Comparison of ENCODE assay signal across 22 cellular contexts in genomic region chr5:143152445-143152844, GRCh38.
DNase-seq lines count a peak whose midpoint lies in the region; ATAC-seq, FAIRE-seq and TF ChIP-seq lines count a peak whose summit lies in the region.
"Had no signal": no experiment of that assay in that cellular context is flagged by ENCODE, and none has a peak within 500 bp of the region (broad histone marks: within the 10 kb centered on the region; RNA-seq: fewer than 3 reads in every experiment).

No MANE protein-coding gene starts in this region.

- H4K8ac ChIP-seq in neuronal stem cell (ENCODE audit: low read depth, low read length) = no peak overlapping the region

- no peak overlapping the region for H2BK15ac ChIP-seq in neuronal stem cell (ENCODE audit: low read length)

- no CpG with 5 or more reads among the region's 2 CpGs for WGBS in neuronal stem cell (ENCODE audit: extremely low coverage in 2 of 2, insufficient read length in 2 of 2, insufficient replicate concordance in 1 of 2), 2 donors
- 100% methylated on average over 2 of the region's 2 CpGs for WGBS in smooth muscle cell (ENCODE audit: low lambda C conversion rate)

- H3K9ac ChIP-seq in KMS-11 = no peak overlapping the region
- no peak overlapping the region for H3K9ac ChIP-seq in neuronal stem cell (ENCODE audit: low read depth, low read length, poor library complexity)
- no peak overlapping the region for H3K9ac ChIP-seq in smooth muscle cell (ENCODE audit: low read depth)
- H3K9ac ChIP-seq: SK-N-SH had no signal

- H3K36me3 Mint-ChIP-seq in chondrocyte (ENCODE audit: low read depth) = peaks cover 1% of the 10 kb centered on the region
- peaks cover 23% of the 10 kb centered on the region for H3K36me3 Mint-ChIP-seq in activated CD8-positive, alpha-beta memory T cell treated with anti-CD3 and anti-CD28 coated beads, Interleukin-2, amount 10 ng/mL, durations not matched to agents 7 days and 5 days

- no peak overlapping the region for H4K91ac ChIP-seq in neuronal stem cell (ENCODE audit: low read depth, low read length, poor library complexity)

- H3K4me3 ChIP-seq in KMS-11 (IDR thresholded peaks at IDR 0.05; ENCODE audit: insufficient read depth, low read depth, low read length) = no peak overlapping the region
- H3K4me3 ChIP-seq in neuronal stem cell (ENCODE audit: low read length in 2 of 2) = no peak overlapping the region
- no peak overlapping the region for H3K4me3 ChIP-seq in smooth muscle cell
- H3K4me3 ChIP-seq: GM23248 had no signal

- no peak for FAIRE-seq in D721Med (lab: Jason Lieb, UNC)
- FAIRE-seq: RCC 7860 had no signal

- H3K18ac ChIP-seq in neuronal stem cell (ENCODE audit: low read length) = no peak overlapping the region

- no peak overlapping the region for H3K14ac ChIP-seq in neuronal stem cell (ENCODE audit: low read length)

- H3K27me3 ChIP-seq in KMS-11 (ENCODE audit: insufficient read depth, low read depth) (no peaks in the 10 kb centered on the region), neuronal stem cell (ENCODE audit: control insufficient read depth in 3 of 3, insufficient read depth in 3 of 3, low read depth in 1 of 3, low read length in 3 of 3) (no peaks in the 10 kb centered on the region), smooth muscle cell (ENCODE audit: low read depth) (no peaks in the 10 kb centered on the region)

- no peaks in the 10 kb centered on the region for H3K79me1 ChIP-seq in neuronal stem cell (ENCODE audit: low read depth, low read length)

- H3K4me1 ChIP-seq in KMS-11 (ENCODE audit: low read depth, poor library complexity, severe bottlenecking) (peaks cover 37% of the 10 kb centered on the region), neuronal stem cell (ENCODE audit: control insufficient read depth in 2 of 2, insufficient read depth in 1 of 2, low read depth in 1 of 2, low read length in 2 of 2) (peaks cover 0 to 6% of the 10 kb centered on the region in 2 donors), smooth muscle cell (ENCODE audit: low read depth) (peaks cover 26% of the 10 kb centered on the region)

- H3K9me3 Mint-ChIP-seq in chondrocyte (ENCODE audit: low read depth) = no peaks in the 10 kb centered on the region
- H3K9me3 Mint-ChIP-seq in activated CD8-positive, alpha-beta memory T cell treated with anti-CD3 and anti-CD28 coated beads, Interleukin-2, amount 10 ng/mL, durations not matched to agents 7 days and 5 days (ENCODE audit: low read depth) = no peaks in the 10 kb centered on the region

- no peaks in the 10 kb centered on the region for H3K27me3 Mint-ChIP-seq in chondrocyte (ENCODE audit: low read depth)
- H3K27me3 Mint-ChIP-seq in activated CD8-positive, alpha-beta memory T cell treated with anti-CD3 and anti-CD28 coated beads, Interleukin-2, amount 10 ng/mL, durations not matched to agents 7 days and 5 days = no peaks in the 10 kb centered on the region

- H4K20me1 ChIP-seq in KMS-11 (ENCODE audit: insufficient read depth) (no peaks in the 10 kb centered on the region), smooth muscle cell (ENCODE audit: low read depth) (no peaks in the 10 kb centered on the region)

- no peak for TF ChIP-seq CTCF in KMS-11 (conservative IDR thresholded peaks at IDR 0.05; ENCODE audit: low read depth, low read length)
- TF ChIP-seq CTCF in chondrocyte (IDR thresholded peaks at IDR 0.05) = no peak
- TF ChIP-seq CTCF in smooth muscle cell (IDR thresholded peaks at IDR 0.05; ENCODE audit: borderline replicate concordance, insufficient read depth, poor library complexity, severe bottlenecking) = no peak
- TF ChIP-seq CTCF in D721Med (IDR thresholded peaks at IDR 0.05; ENCODE audit: insufficient read depth, missing control alignments) = no peak

- no peak overlapping the region for H3K4me3 Mint-ChIP-seq in chondrocyte (ENCODE audit: unreplicated experiment)
- no peak overlapping the region for H3K4me3 Mint-ChIP-seq in activated CD8-positive, alpha-beta memory T cell treated with anti-CD3 and anti-CD28 coated beads, Interleukin-2, amount 10 ng/mL, durations not matched to agents 7 days and 5 days

- CTCF ChIA-PET in activated CD8-positive, alpha-beta memory T cell treated with anti-CD3 and anti-CD28 coated beads, Interleukin-2, amount 10 ng/mL, durations not matched to agents 7 days and 5 days (lab: Charles Lee) = no interaction called here

- H3K4ac ChIP-seq in neuronal stem cell (ENCODE audit: low read length) = no peak overlapping the region

- H2AFZ ChIP-seq in KMS-11 (ENCODE audit: low read depth) = no peak overlapping the region
- H2AFZ ChIP-seq in neuronal stem cell (ENCODE audit: low read length) = peak overlapping the region; percentile 12
- H2AFZ ChIP-seq in smooth muscle cell (ENCODE audit: low read depth) = no peak overlapping the region

- H3K23ac ChIP-seq in neuronal stem cell (ENCODE audit: low read depth, low read length, poor library complexity) = no peak overlapping the region

- H3K9me3 ChIP-seq in neuronal stem cell (replicated peaks in 1 of 2; ENCODE audit: control insufficient read depth in 2 of 2, insufficient read depth in 1 of 2, low read depth in 1 of 2, low read length in 2 of 2) (no peaks in the 10 kb centered on the region), smooth muscle cell (replicated peaks; ENCODE audit: low read depth) (no peaks in the 10 kb centered on the region)
- H3K9me3 ChIP-seq: SK-N-SH had no signal

- H3F3A ChIP-seq in smooth muscle cell (ENCODE audit: low read depth) = peaks cover 36% of the 10 kb centered on the region

- H2BK5ac ChIP-seq in neuronal stem cell (ENCODE audit: low read length) = no peak overlapping the region

- H3K4me2 ChIP-seq in KMS-11 (peak overlapping the region; percentile 3; the same call in 1 of the 2 replicates), neuronal stem cell (ENCODE audit: insufficient read depth, low read length, poor library complexity, severe bottlenecking) (no peak overlapping the region), smooth muscle cell (no peak overlapping the region)
- H3K4me2 ChIP-seq: SK-N-SH had no signal

- no peak overlapping the region for H2BK12ac ChIP-seq in neuronal stem cell (ENCODE audit: low read length)

- no peak for ATAC-seq in activated CD8-positive, alpha-beta memory T cell treated with anti-CD3 and anti-CD28 coated beads, Interleukin-2, amount 10 ng/mL, durations not matched to agents 7 days and 5 days
- ATAC-seq in HG02678 (IDR thresholded peaks at IDR 0.05; ENCODE audit: unreplicated experiment) = no peak

- no peak overlapping the region for H2BK120ac ChIP-seq in neuronal stem cell (ENCODE audit: low read depth, low read length)

- H3K36me3 ChIP-seq in KMS-11 (ENCODE audit: insufficient read depth) (no peaks in the 10 kb centered on the region), neuronal stem cell (replicated peaks in 1 of 2; ENCODE audit: control insufficient read depth in 2 of 2, insufficient read depth in 2 of 2, low read length in 2 of 2) (no peaks in the 10 kb centered on the region), smooth muscle cell (ENCODE audit: low read depth) (no peaks in the 10 kb centered on the region)

- H2AK5ac ChIP-seq in neuronal stem cell (ENCODE audit: low read depth, low read length) = no peak overlapping the region

- peak overlapping the region; percentile 99 for H3K27ac Mint-ChIP-seq in chondrocyte (ENCODE audit: unreplicated experiment)
- H3K27ac Mint-ChIP-seq in activated CD8-positive, alpha-beta memory T cell treated with anti-CD3 and anti-CD28 coated beads, Interleukin-2, amount 10 ng/mL, durations not matched to agents 7 days and 5 days = no peak overlapping the region

- DNase-seq in chondrocyte (ENCODE audit: low spot score) (no peak), neuronal stem cell (ENCODE audit: low spot score) (no peak), smooth muscle cell (lab: John Stamatoyannopoulos, UW; ENCODE audit: unreplicated experiment) (no peak), dermis blood vessel endothelial cell (no peak), D721Med (ENCODE audit: insufficient read length, low spot score) (no peak)
- DNase-seq in activated CD8-positive, alpha-beta memory T cell treated with anti-CD3 and anti-CD28 coated beads, Interleukin-2, amount 10 ng/mL, durations not matched to agents 7 days and 5 days = no peak
- DNase-seq: 8988T, ACHN, Calu3, GM23248, H7, NCI-H1092, NCI-H1436, NCI-H187 treated with DMSO at 0.1 percent for 48 hours, NCI-H2107, NCI-H524, NCI-H774, SIG-M5, SK-N-SH had no signal

- H3K27ac ChIP-seq in KMS-11 = no peak overlapping the region
- no peak overlapping the region for H3K27ac ChIP-seq in neuronal stem cell (replicated peaks; ENCODE audit: low read length)
- peak overlapping the region; percentile 92 for H3K27ac ChIP-seq in smooth muscle cell (ENCODE audit: low read depth)

- H3K79me2 ChIP-seq in KMS-11 (ENCODE audit: insufficient read depth, low read depth) (no peaks in the 10 kb centered on the region), smooth muscle cell (ENCODE audit: low read depth) (no peaks in the 10 kb centered on the region)

- peaks cover 65% of the 10 kb centered on the region for H3K4me1 Mint-ChIP-seq in chondrocyte (ENCODE audit: low read depth)
- no peaks in the 10 kb centered on the region for H3K4me1 Mint-ChIP-seq in activated CD8-positive, alpha-beta memory T cell treated with anti-CD3 and anti-CD28 coated beads, Interleukin-2, amount 10 ng/mL, durations not matched to agents 7 days and 5 days
